Comparison of ENCODE assay signal across 8 cellular contexts in genomic region chr6:158026054-158026900, GRCh38. TPM values are rescaled to one million over a fixed set of nuclear protein-coding genes. Genes with fewer than 3 reads are reported as not detected.
DNase-seq lines count a peak whose midpoint lies in the region; ATAC-seq and TF ChIP-seq lines count a peak whose summit lies in the region.

No MANE protein-coding gene starts in this region.

- TF ChIP-seq POLR2A in Raji (IDR thresholded peaks at IDR 0.05; ENCODE audit: insufficient read depth, low read depth, low read length) = 0 out of 2 replicates have a peak, but pooled peaks have one; percentile 30
- no peak for TF ChIP-seq POLR2A in gastroesophageal sphincter (IDR thresholded peaks at IDR 0.05)

- intact Hi-C loops in psoas muscle (cut with DNase I) = no loop called here

- TF ChIP-seq CTCF in gastroesophageal sphincter (IDR thresholded peaks at IDR 0.05) (peak in 3 of 4 experiments; percentile 35 to 50 (median 36)), psoas muscle (IDR thresholded peaks at IDR 0.05) (peak; percentile 33)

- TF ChIP-seq EP300 in gastroesophageal sphincter (IDR thresholded peaks at IDR 0.05) = no peak

- H3K4me1 ChIP-seq in gastroesophageal sphincter (peaks cover 0 to 41% (median 24%) of the 10 kb centered on the region in 3 donors), psoas muscle (peaks cover 15% of the 10 kb centered on the region), urinary bladder (ENCODE audit: insufficient read depth) (peaks cover 4% of the 10 kb centered on the region)

- peak; percentile 89 for ATAC-seq in GM21526 (IDR thresholded peaks at IDR 0.05; ENCODE audit: low FRiP score, unreplicated experiment)
- ATAC-seq in gastroesophageal sphincter = peak; percentile 84
- peak; percentile 52 to 77 (median 74) for ATAC-seq in psoas muscle

- no peaks in the 10 kb centered on the region for H3K9me3 ChIP-seq in gastroesophageal sphincter
- H3K9me3 ChIP-seq in psoas muscle = no peaks in the 10 kb centered on the region

- H3K4me3 ChIP-seq in gastroesophageal sphincter (no peak overlapping the region), psoas muscle (peak overlapping the region; percentile 19), urinary bladder (ENCODE audit: low read depth, low read length) (no peak overlapping the region)

- peak overlapping the region in 3 of 4 donors; percentile 70 to 85 (median 83) for H3K27ac ChIP-seq in gastroesophageal sphincter
- peak overlapping the region; percentile 49 for H3K27ac ChIP-seq in psoas muscle
- peak overlapping the region; percentile 42 for H3K27ac ChIP-seq in urinary bladder (ENCODE audit: low read depth)

- H3K27me3 ChIP-seq in gastroesophageal sphincter (no peaks in the 10 kb centered on the region), psoas muscle (ENCODE audit: insufficient read depth in 3 of 3, low read length in 2 of 3) (no peaks in the 10 kb centered on the region)

- DNase-seq in DMS53 (lab: John Stamatoyannopoulos, UW) = peak; percentile 82
- peak; percentile 76 for DNase-seq in HuH-7 (ENCODE audit: low spot score)
- DNase-seq in activated gamma-delta T cell treated with Interleukin-2 at 50 U/mL for 16 hours = peak; percentile 71
- peak; percentile 87 to 88 for DNase-seq in psoas muscle

- WGBS in gastroesophageal sphincter (ENCODE audit: low coverage in 1 of 2), 2 donors = 18 to 20% methylated on average over 2 of the region's 21 CpGs
- 38 to 54% (median 43%) methylated on average over 20 to 21 of the region's 21 CpGs for WGBS in psoas muscle, 3 donors
- WGBS in urinary bladder = 39% methylated on average over 21 of the region's 21 CpGs

- peaks cover 0 to 16% of the 10 kb centered on the region in 2 donors for H3K36me3 ChIP-seq in gastroesophageal sphincter
- H3K36me3 ChIP-seq in psoas muscle (ENCODE audit: insufficient read depth in 1 of 2, low read depth in 1 of 2) = no peaks in the 10 kb centered on the region
- no peaks in the 10 kb centered on the region for H3K36me3 ChIP-seq in urinary bladder (ENCODE audit: insufficient read depth)

RNA-seq across cellular contexts. Expression of gene SYNJ2, which starts 44.6 kb away (rescaled TPM):
- total RNA-seq in gastroesophageal sphincter (10 to 100 TPM; 19.9 to 27.9 (median 21.6) TPM), psoas muscle (10 to 100 TPM in 2 of 4 donors, 1 to 10 TPM in 2; 2.6 to 30.2 (median 12.4) TPM), urinary bladder (14.3 TPM)
- polyA plus RNA-seq in psoas muscle (1 to 10 TPM; 3.2 to 8.1 (median 6.1) TPM), urinary bladder (10.7 TPM)
